Comparison of ENCODE assay signal across 9 cellular contexts in genomic region chr7:80499350-80499955, GRCh38. TPM values are rescaled to one million over a fixed set of nuclear protein-coding genes. Genes with fewer than 3 reads are reported as not detected.
DNase-seq lines count a peak whose midpoint lies in the region; ATAC-seq and TF ChIP-seq lines count a peak whose summit lies in the region.
"Had no signal": no experiment of that assay in that cellular context is flagged by ENCODE, and none has a peak within 500 bp of the region (broad histone marks: within the 10 kb centered on the region; RNA-seq: fewer than 3 reads in every experiment).

No MANE protein-coding gene starts in this region.

- no peaks in the 10 kb centered on the region for H3K4me1 ChIP-seq in iPS DF 6.9 (ENCODE audit: control insufficient read depth, insufficient read depth, low read length)
- H3K4me1 ChIP-seq in subcutaneous abdominal adipose tissue (ENCODE audit: control insufficient read depth in 5 of 5, insufficient read depth in 5 of 5, low read length in 5 of 5): peaks cover 0 to 22% (median 7%) of the 10 kb centered on the region in 5 donors
- no peaks in the 10 kb centered on the region for H3K4me1 ChIP-seq in colonic mucosa

- DNase-seq in HFF-Myc (ENCODE audit: extremely low read depth, low read depth): peak; percentile 72
- peak; percentile 89 for DNase-seq in astrocyte of the hippocampus (ENCODE audit: low read depth, low spot score)
- peak; percentile 13 for DNase-seq in iPS DF 6.9 (ENCODE audit: low read depth, low spot score)
- no peak for DNase-seq in activated gamma-delta T cell treated with Interleukin-2 at 50 U/mL for 16 hours
- DNase-seq in colonic mucosa: no peak
- no peak for DNase-seq in effector CD8-positive, alpha-beta T cell (lab: John Stamatoyannopoulos, UW)

- no CpG with 5 or more reads among the region's 1 CpG for WGBS in iPS DF 6.9 (ENCODE audit: insufficient coverage, insufficient read length)

- no peaks in the 10 kb centered on the region for H3K36me3 ChIP-seq in iPS DF 6.9 (ENCODE audit: control insufficient read depth, insufficient read depth, low read length)
- no peaks in the 10 kb centered on the region for H3K36me3 ChIP-seq in subcutaneous abdominal adipose tissue (ENCODE audit: control insufficient read depth in 5 of 5, insufficient read depth in 5 of 5, low read length in 5 of 5)
- no peaks in the 10 kb centered on the region for H3K36me3 ChIP-seq in colonic mucosa

- H3K9me3 ChIP-seq in iPS DF 6.9 (ENCODE audit: control insufficient read depth, insufficient read depth, low read length) (no peaks in the 10 kb centered on the region), subcutaneous abdominal adipose tissue (ENCODE audit: control insufficient read depth in 5 of 5, low read length in 5 of 5) (no peaks in the 10 kb centered on the region), colonic mucosa (no peaks in the 10 kb centered on the region)

- TF ChIP-seq CTCF in HFF-Myc (IDR thresholded peaks at IDR 0.05; ENCODE audit: low read depth, low read length, missing control alignments) (no peak), colonic mucosa (IDR thresholded peaks at IDR 0.05) (no peak)

- no peak overlapping the region for H3K4me3 ChIP-seq in HFF-Myc (replicated peaks; ENCODE audit: low read depth, low read length)
- H3K4me3 ChIP-seq in iPS DF 6.9 (ENCODE audit: low read length): no peak overlapping the region
- no peak overlapping the region for H3K4me3 ChIP-seq in subcutaneous abdominal adipose tissue (ENCODE audit: low read depth in 1 of 5, low read length in 5 of 5)
- H3K4me3 ChIP-seq in colonic mucosa: no peak overlapping the region

- ATAC-seq in GM18520 (IDR thresholded peaks at IDR 0.05; ENCODE audit: unreplicated experiment): no peak

- no peak overlapping the region for H3K27ac ChIP-seq in iPS DF 6.9 (ENCODE audit: low read length)
- peak overlapping the region; percentile 90 for H3K27ac ChIP-seq in subcutaneous abdominal adipose tissue (ENCODE audit: low read depth, low read length)
- no peak overlapping the region for H3K27ac ChIP-seq in colonic mucosa
- H3K27ac ChIP-seq: VCaP had no signal

- no peaks in the 10 kb centered on the region for H3K27me3 ChIP-seq in iPS DF 6.9 (ENCODE audit: control insufficient read depth, insufficient read depth, low read length)
- H3K27me3 ChIP-seq in subcutaneous abdominal adipose tissue (ENCODE audit: control insufficient read depth in 5 of 5, insufficient read depth in 4 of 5, low read length in 5 of 5): no peaks in the 10 kb centered on the region
- no peaks in the 10 kb centered on the region for H3K27me3 ChIP-seq in colonic mucosa

- H3K9ac ChIP-seq in subcutaneous abdominal adipose tissue (ENCODE audit: low read length in 5 of 5): no peak overlapping the region
- H3K9ac ChIP-seq in colonic mucosa (ENCODE audit: low read depth in 2 of 2, low read length in 2 of 2): no peak overlapping the region

- intact Hi-C loops in colonic mucosa (cut with DNase I): no loop called here

RNA-seq across cellular contexts. Expression of gene GNAT3, which starts 12.4 kb away (rescaled TPM):
- total RNA-seq in colonic mucosa: not detected

Comparison
In these comparisons a context has a peak if more than half of its experiments do, and no peak if none do; other contexts are left out.
1. DNase-seq: peak in HFF-Myc (single experiment), astrocyte of the hippocampus (single experiment) and iPS DF 6.9 (single experiment); none in activated gamma-delta T cell treated with Interleukin-2 at 50 U/mL for 16 hours (single experiment), colonic mucosa (single experiment) and effector CD8-positive, alpha-beta T cell (single experiment).